ENCODE assay signal across 24 cellular contexts in the genomic region with DNA sequence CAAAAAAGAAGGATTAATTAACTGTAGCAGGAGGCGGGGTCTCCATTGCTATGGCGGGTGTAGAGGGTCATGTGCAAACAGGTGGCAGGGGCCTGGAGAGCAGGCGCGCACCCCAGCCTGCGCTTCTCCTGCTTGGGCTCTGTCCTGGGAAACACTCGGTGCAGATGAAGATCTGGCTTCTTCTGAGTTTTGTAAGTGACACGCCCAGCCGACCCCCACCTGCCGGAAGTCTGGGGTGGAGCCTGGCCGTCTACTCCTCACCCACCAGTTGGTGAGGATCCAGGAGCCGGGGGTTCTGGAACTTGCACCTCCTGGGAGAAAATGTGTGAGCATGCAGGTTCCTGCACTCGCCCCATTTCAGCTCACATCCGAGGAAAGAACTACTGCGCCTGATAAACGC.
"Had no signal": no experiment of that assay in that cellular context is flagged by ENCODE, and none has a peak within 500 bp of the region (broad histone marks: within the 10 kb centered on the region; RNA-seq: fewer than 3 reads in every experiment).

No MANE protein-coding gene starts in this region.

- H3K27ac Mint-ChIP-seq: activated CD4-positive, alpha-beta T cell treated with anti-CD3 and anti-CD28 coated beads, Interleukin-2, amount 10 ng/mL, durations not matched to agents 7 days and 5 days; activated CD8-positive, alpha-beta T cell treated with anti-CD3 and anti-CD28 coated beads, Interleukin-2, amount 10 ng/mL, durations not matched to agents 7 days and 5 days; activated naive CD4-positive, alpha-beta T cell treated with anti-CD3 and anti-CD28 coated beads, Interleukin-2, amount 10 ng/mL, durations not matched to agents 7 days and 5 days; activated naive CD8-positive, alpha-beta T cell treated with anti-CD3 and anti-CD28 coated beads, Interleukin-2, amount 50 U/mL, for 24 hours; activated T-cell treated with anti-CD3 and anti-CD28 coated beads, Interleukin-2, amount 50 U/mL, for 24 hours; activated T-helper 2 cell treated with anti-CD3 and anti-CD28 coated beads, Interferon-gamma antibody, Interleukin-2, Interleukin-4, amounts not matched to agents 10 μg/mL and 5 μg/mL and 100 μg/mL, durations not matched to agents 14 hours and 24 hours and 36 hours; memory B cell; naive thymus-derived CD4-positive, alpha-beta T cell had no signal

- H3K9me3 Mint-ChIP-seq: activated CD4-positive, alpha-beta T cell treated with anti-CD3 and anti-CD28 coated beads, Interleukin-2, amount 10 ng/mL, durations not matched to agents 7 days and 5 days; activated naive CD4-positive, alpha-beta T cell treated with anti-CD3 and anti-CD28 coated beads, Interleukin-2, amount 10 ng/mL, durations not matched to agents 7 days and 5 days; activated naive CD8-positive, alpha-beta T cell treated with anti-CD3 and anti-CD28 coated beads, Interleukin-2, amount 50 U/mL, for 24 hours; activated T-cell treated with anti-CD3 and anti-CD28 coated beads, Interleukin-2, amount 50 U/mL, for 24 hours; activated T-helper 2 cell treated with anti-CD3 and anti-CD28 coated beads, Interferon-gamma antibody, Interleukin-2, Interleukin-4, amounts not matched to agents 10 μg/mL and 5 μg/mL and 100 μg/mL, durations not matched to agents 14 hours and 24 hours and 36 hours; central memory CD8-positive, alpha-beta T cell; memory B cell; naive thymus-derived CD4-positive, alpha-beta T cell had no signal

- H3K36me3 Mint-ChIP-seq: activated naive CD4-positive, alpha-beta T cell treated with anti-CD3 and anti-CD28 coated beads, Interleukin-2, amount 10 ng/mL, durations not matched to agents 7 days and 5 days; naive thymus-derived CD4-positive, alpha-beta T cell had no signal

- H3K4me3 Mint-ChIP-seq: activated CD4-positive, alpha-beta T cell treated with anti-CD3 and anti-CD28 coated beads, Interleukin-2, amount 10 ng/mL, durations not matched to agents 7 days and 5 days; activated CD8-positive, alpha-beta T cell treated with anti-CD3 and anti-CD28 coated beads, Interleukin-2, amount 10 ng/mL, durations not matched to agents 7 days and 5 days; activated naive CD4-positive, alpha-beta T cell treated with anti-CD3 and anti-CD28 coated beads, Interleukin-2, amount 10 ng/mL, durations not matched to agents 7 days and 5 days; activated naive CD8-positive, alpha-beta T cell treated with anti-CD3 and anti-CD28 coated beads, Interleukin-2, amount 50 U/mL, for 24 hours; activated T-cell treated with anti-CD3 and anti-CD28 coated beads, Interleukin-2, amount 50 U/mL, for 24 hours; central memory CD8-positive, alpha-beta T cell; memory B cell; naive thymus-derived CD4-positive, alpha-beta T cell had no signal

- ATAC-seq: activated CD4-positive, CD25-positive, alpha-beta regulatory T cell treated with anti-CD3 and anti-CD28 coated beads, Interleukin-2, amount 50 U/mL, for 24 hours; activated CD8-positive, alpha-beta T cell treated with anti-CD3 and anti-CD28 coated beads, Interleukin-2, amount 10 ng/mL, durations not matched to agents 7 days and 5 days; activated naive CD8-positive, alpha-beta T cell treated with anti-CD3 and anti-CD28 coated beads, Interleukin-2, amount 50 U/mL, for 24 hours; esophagus mucosa; gastrocnemius medialis; heart left ventricle; naive thymus-derived CD4-positive, alpha-beta T cell had no signal

- H3K4me1 Mint-ChIP-seq: activated CD4-positive, alpha-beta T cell treated with anti-CD3 and anti-CD28 coated beads, Interleukin-2, amount 10 ng/mL, durations not matched to agents 7 days and 5 days; activated naive CD4-positive, alpha-beta T cell treated with anti-CD3 and anti-CD28 coated beads, Interleukin-2, amount 10 ng/mL, durations not matched to agents 7 days and 5 days; central memory CD8-positive, alpha-beta T cell had no signal

- H3K27ac ChIP-seq: gastrocnemius medialis, heart left ventricle, ovary, transverse colon had no signal

- FAIRE-seq: endometrium had no signal

- H3K36me3 ChIP-seq: gastrocnemius medialis, heart left ventricle, ovary, transverse colon had no signal

- H3K27me3 Mint-ChIP-seq: activated CD4-positive, alpha-beta T cell treated with anti-CD3 and anti-CD28 coated beads, Interleukin-2, amount 10 ng/mL, durations not matched to agents 7 days and 5 days; activated naive CD8-positive, alpha-beta T cell treated with anti-CD3 and anti-CD28 coated beads, Interleukin-2, amount 50 U/mL, for 24 hours; activated T-cell treated with anti-CD3 and anti-CD28 coated beads, Interleukin-2, amount 50 U/mL, for 24 hours; central memory CD8-positive, alpha-beta T cell; memory B cell had no signal

- H3K4me3 ChIP-seq: gastrocnemius medialis, heart left ventricle, ovary, transverse colon had no signal

- H3K27me3 ChIP-seq: gastrocnemius medialis, heart left ventricle, ovary, transverse colon had no signal

- DNase-seq: activated CD4-positive, alpha-beta T cell treated with anti-CD3 and anti-CD28 coated beads, Interleukin-2, amount 10 ng/mL, durations not matched to agents 7 days and 5 days; activated CD8-positive, alpha-beta T cell treated with anti-CD3 and anti-CD28 coated beads, Interleukin-2, amount 10 ng/mL, durations not matched to agents 7 days and 5 days; activated naive CD4-positive, alpha-beta T cell treated with anti-CD3 and anti-CD28 coated beads, Interleukin-2, amount 10 ng/mL, durations not matched to agents 7 days and 5 days; activated naive CD8-positive, alpha-beta T cell treated with anti-CD3 and anti-CD28 coated beads, Interleukin-2, amount 50 U/mL, for 24 hours; activated T-cell treated with anti-CD3 and anti-CD28 coated beads, Interleukin-2, amount 50 U/mL, for 24 hours; anterior cingulate cortex; gastrocnemius medialis; heart left ventricle; kidney glomerular epithelial cell; naive thymus-derived CD4-positive, alpha-beta T cell; ovary; stimulated activated CD4-positive, alpha-beta T cell treated with anti-CD3 and anti-CD28 coated beads, Interleukin-12 subunit alpha, Interleukin-12 subunit beta, amount 100 ng/mL, for 4 hours; stimulated activated CD4-positive, alpha-beta T cell treated with anti-CD3 and anti-CD28 coated beads, Interleukin-1b, Interleukin-23, amount 100 ng/mL, for 48 hours; stimulated activated CD8-positive, alpha-beta memory T cell treated with anti-CD3 and anti-CD28 coated beads, Interleukin-4, amount 100 ng/mL, for 48 hours; stimulated activated naive CD4-positive, alpha-beta T cell; substantia nigra; T-helper 9 cell; transverse colon had no signal

- H3K9me3 ChIP-seq: gastrocnemius medialis, heart left ventricle, ovary, transverse colon had no signal
